23 cellular contexts compared by ENCODE assay signal in genomic region chr1:3237570-3237969, GRCh38.
A peak's percentile ranks its signal among the peaks of the same experiment; 100 is the strongest.
DNase-seq lines count a peak whose midpoint lies in the region; ATAC-seq and TF ChIP-seq lines count a peak whose summit lies in the region.
"Had no signal": no experiment of that assay in that cellular context is flagged by ENCODE, and none has a peak within 500 bp of the region (broad histone marks: within the 10 kb centered on the region; RNA-seq: fewer than 3 reads in every experiment).

No MANE protein-coding gene starts in this region.

- no peak overlapping the region for H3K27ac ChIP-seq in left ventricle myocardium inferior (replicated peaks)
- H3K27ac ChIP-seq in left lung, result no peak overlapping the region
- no peak overlapping the region for H3K27ac ChIP-seq in Karpas-422 (ENCODE audit: low read length)
- H3K27ac ChIP-seq: KMS-11, SJCRH30 had no signal

- intact Hi-C loops in left ventricle myocardium superior (cut with micrococcal nuclease) (no loop called here), left ventricle myocardium inferior (cut with micrococcal nuclease) (no loop called here), left lung (cut with DNase I) (no loop called here)

- no peaks in the 10 kb centered on the region for H3K79me2 ChIP-seq in Karpas-422 (ENCODE audit: low read length)

- TF ChIP-seq CTCF in left ventricle myocardium inferior (IDR thresholded peaks at IDR 0.05; ENCODE audit: borderline replicate concordance) (no peak), left lung (IDR thresholded peaks at IDR 0.05) (no peak)

- no peak overlapping the region for H2AFZ ChIP-seq in Karpas-422 (ENCODE audit: low read length)

- H3K9me3 ChIP-seq in left ventricle myocardium inferior (replicated peaks), result peaks cover 6% of the 10 kb centered on the region
- no peaks in the 10 kb centered on the region for H3K9me3 ChIP-seq in left lung
- H3K9me3 ChIP-seq in Karpas-422 (ENCODE audit: low read length), result no peaks in the 10 kb centered on the region
- H3K9me3 ChIP-seq: SJCRH30 had no signal

- no peak overlapping the region for H3K4me3 ChIP-seq in left ventricle myocardium inferior
- H3K4me3 ChIP-seq in left lung, result no peak overlapping the region
- H3K4me3 ChIP-seq in Karpas-422 (ENCODE audit: low read length), result no peak overlapping the region
- H3K4me3 ChIP-seq: GM12878, SJCRH30 had no signal

- no peaks in the 10 kb centered on the region for H3K9me2 ChIP-seq in Karpas-422 (replicated peaks; ENCODE audit: insufficient read depth, low read length)

- ATAC-seq in left ventricle myocardium superior (no peak), left lung (peak; percentile 28), GM21367 (IDR thresholded peaks at IDR 0.05; ENCODE audit: unreplicated experiment) (no peak)
- ATAC-seq: CD8-positive, alpha-beta T cell; GM12878 had no signal

- H3K36me3 ChIP-seq in left ventricle myocardium inferior, result no peaks in the 10 kb centered on the region
- no peaks in the 10 kb centered on the region for H3K36me3 ChIP-seq in left lung
- no peaks in the 10 kb centered on the region for H3K36me3 ChIP-seq in Karpas-422 (ENCODE audit: insufficient read depth, low read length)
- H3K36me3 ChIP-seq: SJCRH30 had no signal

- no peak overlapping the region for H3K4me2 ChIP-seq in Karpas-422 (ENCODE audit: low read depth, low read length, poor library complexity, severe bottlenecking)
- H3K4me2 ChIP-seq: KMS-11 had no signal

- H3K27me3 ChIP-seq in left ventricle myocardium inferior (ENCODE audit: low read depth) (peaks cover 46% of the 10 kb centered on the region), left lung (peaks cover 0 to 59% of the 10 kb centered on the region in 2 donors), Karpas-422 (ENCODE audit: low read length) (no peaks in the 10 kb centered on the region)
- H3K27me3 ChIP-seq: SJCRH30 had no signal

- no peak overlapping the region for H3K9ac ChIP-seq in Karpas-422 (ENCODE audit: low read length)
- H3K9ac ChIP-seq: KMS-11 had no signal

- DNase-seq in left ventricle myocardium superior (peak; percentile 13), left ventricle myocardium inferior (no peak), left lung (peak in 1 of 2 donors; percentile 71), retina (peak; percentile 9), NCI-H1694 treated with DMSO at 0.1 percent for 48 hours (lab: John Stamatoyannopoulos, UW) (no peak), Karpas-422 (no peak), foreskin melanocyte (no peak)
- DNase-seq: 8988T; CD8-positive, alpha-beta T cell; DND-41; H7; IMR-90; NCI-H1105; NCI-H146; NCI-H2029 treated with DMSO at 0.1 percent for 48 hours; NCI-H226; NCI-H510A treated with DMSO at 0.1 percent for 48 hours; NCI-H774; NK-92 treated with Interleukin-12 subunit alpha and Interleukin-12 subunit beta, amount 100 ng/mL, for 24 hours; SJCRH30 had no signal

- H4K20me1 ChIP-seq in Karpas-422 (ENCODE audit: insufficient read depth, low read depth, low read length), result no peaks in the 10 kb centered on the region

- H3K4me1 ChIP-seq in left ventricle myocardium inferior, result peaks cover 9% of the 10 kb centered on the region
- H3K4me1 ChIP-seq in left lung, result no peaks in the 10 kb centered on the region
- no peaks in the 10 kb centered on the region for H3K4me1 ChIP-seq in Karpas-422 (ENCODE audit: low read length)

Comparison
In these comparisons a context has a peak if more than half of its experiments do, and no peak if none do; other contexts are left out.
1. DNase-seq: peak in left ventricle myocardium superior (single experiment) and retina (single experiment); none in left ventricle myocardium inferior (single experiment), NCI-H1694 treated with DMSO at 0.1 percent for 48 hours (single experiment), Karpas-422 (single experiment) and foreskin melanocyte (single experiment).